In genomic region chr6:22596011-22596410, GRCh38 we compare ENCODE assay signal across 25 cellular contexts. TPM values are rescaled to one million over a fixed set of nuclear protein-coding genes. Genes with fewer than 3 reads are reported as not detected.
"Had no signal": no experiment of that assay in that cellular context is flagged by ENCODE, and none has a peak within 500 bp of the region (broad histone marks: within the 10 kb centered on the region; RNA-seq: fewer than 3 reads in every experiment).

No MANE protein-coding gene starts in this region.

- DNase-seq: activated CD4-positive, alpha-beta T cell treated with anti-CD3 and anti-CD28 coated beads for 48 hours; activated CD8-positive, alpha-beta memory T cell treated with anti-CD3 and anti-CD28 coated beads, Interleukin-2, amount 50 U/mL, for 4 hours; activated CD8-positive, alpha-beta T cell treated with anti-CD3 and anti-CD28 coated beads, Interleukin-2, amount 10 ng/mL, durations not matched to agents 7 days and 5 days; activated effector memory CD4-positive, alpha-beta T cell treated with anti-CD3 and anti-CD28 coated beads, Interleukin-2, amount 50 U/mL, for 16 hours; activated T-cell treated with anti-CD3 and anti-CD28 coated beads, Interleukin-2, amount 50 U/mL, for 48 hours; amygdala; cerebellar nuclear complex; effector CD8-positive, alpha-beta T cell; head of caudate nucleus; immature natural killer cell; naive B cell; retina; stimulated activated CD4-positive, alpha-beta T cell treated with anti-CD3 and anti-CD28 coated beads, Interleukin-4, amount 100 ng/mL, for 1 hour; stimulated activated naive CD4-positive, alpha-beta T cell treated with Interleukin-2 at 50 U/mL for 16 hours; substantia nigra; T-helper 17 cell had no signal

- H3K27me3 ChIP-seq: tibial nerve, vagina had no signal

- H3K36me3 ChIP-seq: vagina had no signal

- H3K27ac ChIP-seq: tibial nerve, vagina had no signal

- H3K4me1 ChIP-seq: vagina had no signal

- H3K4me3 ChIP-seq: tibial nerve, vagina had no signal

- H3K9me3 ChIP-seq: tibial nerve, vagina had no signal

RNA-seq across cellular contexts. Expression of gene HDGFL1, which starts 26.6 kb away (rescaled TPM):
- total RNA-seq: activated CD8-positive, alpha-beta T cell treated with anti-CD3 and anti-CD28 coated beads, Interleukin-2, amount 10 ng/mL, durations not matched to agents 7 days and 5 days; activated naive CD4-positive, alpha-beta T cell treated with anti-CD3 and anti-CD28 coated beads, Interleukin-2, amount 50 U/mL, for 72 hours; fibroblast of lung; left lobe of liver; lung microvascular endothelial cell; mononuclear cell; skeletal muscle tissue; T-helper 17 cell; vagina; WTC11 had no signal
